Comparison of ENCODE assay signal across 8 cellular contexts in the genomic region with DNA sequence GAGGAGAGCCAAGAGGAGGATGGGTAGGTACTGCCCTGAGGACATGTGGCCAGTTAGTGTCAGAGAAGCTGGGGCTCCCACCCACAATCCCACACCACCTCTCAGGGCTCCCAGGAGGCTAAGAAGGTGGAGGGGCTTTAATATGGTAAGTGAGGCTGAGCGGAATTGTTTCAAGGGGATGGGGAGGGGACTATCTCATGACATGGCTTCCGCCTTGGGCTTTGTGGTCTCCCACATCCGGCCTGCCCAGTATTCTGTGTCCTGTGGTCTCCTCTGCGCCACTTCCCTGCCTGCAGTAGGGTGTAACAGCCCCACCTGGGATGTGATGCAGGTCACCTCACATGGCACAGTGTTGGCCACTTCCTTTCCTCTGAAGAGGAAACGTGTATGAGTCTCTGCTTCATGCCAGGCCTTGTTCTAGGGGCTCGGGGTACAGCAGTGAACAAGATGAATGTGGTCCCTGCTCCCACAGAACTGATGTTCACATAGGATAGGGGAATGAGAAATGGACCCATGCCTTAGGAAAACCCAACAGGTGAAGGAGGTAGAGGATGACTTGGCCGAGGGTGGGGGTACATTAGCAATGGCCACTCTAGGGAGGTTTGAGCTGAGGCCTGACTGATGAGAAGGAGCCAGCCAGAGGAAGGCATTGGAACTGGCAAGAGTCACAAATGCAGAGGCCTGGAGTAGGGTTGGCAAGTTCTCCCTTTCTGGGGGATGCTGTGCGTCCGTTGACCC. TPM values are rescaled to one million over a fixed set of nuclear protein-coding genes. Genes with fewer than 3 reads are reported as not detected.
DNase-seq lines count a peak whose midpoint lies in the region; ATAC-seq and TF ChIP-seq lines count a peak whose summit lies in the region.

No MANE protein-coding gene starts in this region.

- H3K4me1 ChIP-seq in OCI-LY1 (ENCODE audit: insufficient read depth, low read length, severe bottlenecking) = peaks cover 42% of the 10 kb centered on the region
- peaks cover 6% of the 10 kb centered on the region for H3K4me1 ChIP-seq in smooth muscle cell (ENCODE audit: low read depth)

- H2AFZ ChIP-seq in OCI-LY1 (ENCODE audit: low read length) (no peak overlapping the region), smooth muscle cell (ENCODE audit: low read depth) (no peak overlapping the region)

- H3K9ac ChIP-seq in OCI-LY1 (ENCODE audit: low read length) = no peak overlapping the region
- H3K9ac ChIP-seq in smooth muscle cell (ENCODE audit: low read depth) = no peak overlapping the region

- H3K9me3 Mint-ChIP-seq in activated T-helper 17 cell treated with anti-CD3 and anti-CD28 coated beads, Interleukin-2, amount 50 U/mL, for 72 hours = peaks cover 7% of the 10 kb centered on the region
- no peaks in the 10 kb centered on the region for H3K9me3 Mint-ChIP-seq in progenitor cell of endocrine pancreas (ENCODE audit: low read depth)

- DNase-seq in progenitor cell of endocrine pancreas (ENCODE audit: low spot score, unreplicated experiment) (no peak), smooth muscle cell (lab: John Stamatoyannopoulos, UW; ENCODE audit: unreplicated experiment) (no peak), NCI-H446 treated with DMSO at 0.1 percent for 48 hours (lab: John Stamatoyannopoulos, UW) (no peak)

- H3K4me1 Mint-ChIP-seq in activated T-helper 17 cell treated with anti-CD3 and anti-CD28 coated beads, Interleukin-2, amount 50 U/mL, for 72 hours = peaks cover 21% of the 10 kb centered on the region
- H3K4me1 Mint-ChIP-seq in progenitor cell of endocrine pancreas (ENCODE audit: low read depth) = peaks cover 4% of the 10 kb centered on the region

- H3K36me3 ChIP-seq in OCI-LY1 (ENCODE audit: insufficient read depth, low read length) (peaks cover 60% of the 10 kb centered on the region), smooth muscle cell (ENCODE audit: low read depth) (no peaks in the 10 kb centered on the region)

- peak overlapping the region; percentile 66 for H3K4me3 Mint-ChIP-seq in activated T-helper 17 cell treated with anti-CD3 and anti-CD28 coated beads, Interleukin-2, amount 50 U/mL, for 72 hours
- H3K4me3 Mint-ChIP-seq in progenitor cell of endocrine pancreas (ENCODE audit: low read depth) = peak overlapping the region; percentile 50

- peak; percentile 62 for ATAC-seq in GM19043 (IDR thresholded peaks at IDR 0.05; ENCODE audit: low read depth, unreplicated experiment)
- peak; percentile 90 for ATAC-seq in activated T-helper 17 cell treated with anti-CD3 and anti-CD28 coated beads, Interleukin-2, amount 50 U/mL, for 72 hours (replicated peaks)
- ATAC-seq in GM18861 (IDR thresholded peaks at IDR 0.05; ENCODE audit: unreplicated experiment) = no peak
- no peak for ATAC-seq in HG03045 (IDR thresholded peaks at IDR 0.05; ENCODE audit: unreplicated experiment)

- peak overlapping the region; percentile 90 for H3K4me3 ChIP-seq in OCI-LY1 (ENCODE audit: low read depth, low read length, poor library complexity, severe bottlenecking)
- H3K4me3 ChIP-seq in smooth muscle cell = no peak overlapping the region

- H3F3A ChIP-seq in OCI-LY1 (ENCODE audit: insufficient read depth, low read length) (no peaks in the 10 kb centered on the region), smooth muscle cell (ENCODE audit: low read depth) (no peaks in the 10 kb centered on the region)

- H3K27me3 Mint-ChIP-seq in activated T-helper 17 cell treated with anti-CD3 and anti-CD28 coated beads, Interleukin-2, amount 50 U/mL, for 72 hours = no peaks in the 10 kb centered on the region
- no peaks in the 10 kb centered on the region for H3K27me3 Mint-ChIP-seq in progenitor cell of endocrine pancreas

- no peaks in the 10 kb centered on the region for H3K9me2 ChIP-seq in OCI-LY1 (ENCODE audit: low read depth, low read length)

- peak overlapping the region; percentile 9; the same call in 1 of the 2 replicates for H3K4me2 ChIP-seq in OCI-LY1 (ENCODE audit: low read length)
- no peak overlapping the region for H3K4me2 ChIP-seq in smooth muscle cell

- WGBS in smooth muscle cell (ENCODE audit: low lambda C conversion rate) = 98% methylated on average over 9 of the region's 9 CpGs

- no peaks in the 10 kb centered on the region for H4K20me1 ChIP-seq in OCI-LY1 (ENCODE audit: insufficient read depth, low read length)
- no peaks in the 10 kb centered on the region for H4K20me1 ChIP-seq in smooth muscle cell (ENCODE audit: low read depth)

- peak overlapping the region; percentile 93 for H3K27ac ChIP-seq in OCI-LY1 (ENCODE audit: low read depth, low read length, poor library complexity, severe bottlenecking)
- H3K27ac ChIP-seq in smooth muscle cell (ENCODE audit: low read depth) = no peak overlapping the region

- H3K79me2 ChIP-seq in OCI-LY1 (ENCODE audit: insufficient read depth, low read length) = no peaks in the 10 kb centered on the region
- no peaks in the 10 kb centered on the region for H3K79me2 ChIP-seq in smooth muscle cell (ENCODE audit: low read depth)

- no peak for TF ChIP-seq CTCF in OCI-LY1 (IDR thresholded peaks at IDR 0.05; ENCODE audit: low read length)
- no peak for TF ChIP-seq CTCF in progenitor cell of endocrine pancreas (IDR thresholded peaks at IDR 0.05; ENCODE audit: unreplicated experiment)
- no peak for TF ChIP-seq CTCF in smooth muscle cell (IDR thresholded peaks at IDR 0.05; ENCODE audit: borderline replicate concordance, insufficient read depth, poor library complexity, severe bottlenecking)

- H3K9me3 ChIP-seq in OCI-LY1 (ENCODE audit: low read length) = no peaks in the 10 kb centered on the region
- H3K9me3 ChIP-seq in smooth muscle cell (replicated peaks; ENCODE audit: low read depth) = no peaks in the 10 kb centered on the region

- peaks cover 12% of the 10 kb centered on the region for H3K36me3 Mint-ChIP-seq in activated T-helper 17 cell treated with anti-CD3 and anti-CD28 coated beads, Interleukin-2, amount 50 U/mL, for 72 hours (ENCODE audit: low read depth)
- no peaks in the 10 kb centered on the region for H3K36me3 Mint-ChIP-seq in progenitor cell of endocrine pancreas (ENCODE audit: insufficient read depth)

- no peaks in the 10 kb centered on the region for H3K27me3 ChIP-seq in OCI-LY1 (ENCODE audit: insufficient read depth, low read length)
- no peaks in the 10 kb centered on the region for H3K27me3 ChIP-seq in smooth muscle cell (ENCODE audit: low read depth)

- peak overlapping the region; percentile 91 for H3K27ac Mint-ChIP-seq in activated T-helper 17 cell treated with anti-CD3 and anti-CD28 coated beads, Interleukin-2, amount 50 U/mL, for 72 hours
- no peak overlapping the region for H3K27ac Mint-ChIP-seq in progenitor cell of endocrine pancreas

RNA-seq across cellular contexts. Expression of gene NEIL1, which starts 3.2 kb away (rescaled TPM):
- total RNA-seq in activated T-helper 17 cell treated with anti-CD3 and anti-CD28 coated beads, Interleukin-2, amount 50 U/mL, for 72 hours = 10 to 100 TPM; 11.6 to 56.7 TPM
- 79.2 and 84.4 TPM in 2 replicates for total RNA-seq in progenitor cell of endocrine pancreas
- total RNA-seq in smooth muscle cell = 2.5 and 4.1 TPM in 2 replicates
- polyA plus RNA-seq in smooth muscle cell = 15.1 and 20.3 TPM in 2 replicates

RNA-seq across cellular contexts. Expression of gene COMMD4, which starts 14.2 kb away (rescaled TPM):
- 10 to 100 TPM; 69.9 to 78.9 TPM for total RNA-seq in activated T-helper 17 cell treated with anti-CD3 and anti-CD28 coated beads, Interleukin-2, amount 50 U/mL, for 72 hours
- total RNA-seq in progenitor cell of endocrine pancreas = 95.6 and 95.7 TPM in 2 replicates
- total RNA-seq in smooth muscle cell = 39.7 and 48.9 TPM in 2 replicates
- polyA plus RNA-seq in smooth muscle cell = 67.1 and 72.4 TPM in 2 replicates

RNA-seq across cellular contexts. Expression of gene MAN2C1, which starts 18.4 kb away (rescaled TPM):
- 100 to 1,000 TPM; 114 to 245 TPM for total RNA-seq in activated T-helper 17 cell treated with anti-CD3 and anti-CD28 coated beads, Interleukin-2, amount 50 U/mL, for 72 hours
- total RNA-seq in progenitor cell of endocrine pancreas = 196 and 200 TPM in 2 replicates
- total RNA-seq in smooth muscle cell = 53.6 and 64.5 TPM in 2 replicates
- 70.7 and 80.4 TPM in 2 replicates for polyA plus RNA-seq in smooth muscle cell

Comparison
In these comparisons a context has a peak if more than half of its experiments do, and no peak if none do; other contexts are left out.
1. ATAC-seq: peak in GM19043 (single experiment) and activated T-helper 17 cell treated with anti-CD3 and anti-CD28 coated beads, Interleukin-2, amount 50 U/mL, for 72 hours (single experiment); none in GM18861 (single experiment) and HG03045 (single experiment).